ENCODE assay signal across 23 cellular contexts in the genomic region with DNA sequence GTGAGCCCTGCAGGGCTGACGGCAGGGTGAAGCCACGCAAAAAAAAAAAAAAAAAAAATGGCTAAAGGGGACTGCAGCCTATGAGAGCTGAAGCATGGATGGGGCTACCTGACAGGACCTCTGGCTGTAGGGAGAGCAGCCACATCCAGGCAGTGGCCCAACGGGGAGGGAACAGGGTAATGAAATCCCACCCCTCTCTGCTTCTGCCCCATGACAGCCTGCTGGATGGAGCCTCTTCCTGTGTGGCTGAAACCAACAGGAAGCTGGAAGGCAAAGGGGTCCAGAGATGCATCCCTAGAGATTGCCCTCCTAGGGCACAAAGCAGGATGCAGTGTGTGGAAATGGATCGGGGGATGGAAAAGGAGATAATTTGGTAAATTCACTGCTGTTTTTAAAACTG.
A peak's percentile ranks its signal among the peaks of the same experiment; 100 is the strongest.
DNase-seq lines count a peak whose midpoint lies in the region; ATAC-seq and TF ChIP-seq lines count a peak whose summit lies in the region.
"Had no signal": no experiment of that assay in that cellular context is flagged by ENCODE, and none has a peak within 500 bp of the region (broad histone marks: within the 10 kb centered on the region; RNA-seq: fewer than 3 reads in every experiment).

No MANE protein-coding gene starts in this region.

- no peak overlapping the region for H3K27ac Mint-ChIP-seq in GM23338
- H3K27ac Mint-ChIP-seq in nephron = peak overlapping the region; percentile 13 to 77 (median 53)
- H3K27ac Mint-ChIP-seq: activated CD8-positive, alpha-beta T cell treated with anti-CD3 and anti-CD28 coated beads for 36 hours; activated naive CD8-positive, alpha-beta T cell; HFFc6; stimulated activated naive CD8-positive, alpha-beta T cell treated with anti-CD3 and anti-CD28 coated beads, Interleukin-15, amount 100 ng/mL, for 72 hours had no signal

- DNase-seq in GM23338 (ENCODE audit: low spot score) = peak; percentile 45
- DNase-seq in SK-MEL-5 (ENCODE audit: low read depth, low spot score) = peak; percentile 94
- DNase-seq in left cardiac atrium = no peak
- DNase-seq in NCI-H2081 (lab: John Stamatoyannopoulos, UW) = no peak
- DNase-seq in NOMO-1 treated with dmso at 0.1 percent for 144 hours (lab: John Stamatoyannopoulos, UW; ENCODE audit: unreplicated experiment) = no peak
- no peak for DNase-seq in NK-92 (lab: John Stamatoyannopoulos, UW; ENCODE audit: unreplicated experiment)
- DNase-seq: activated CD4-positive, alpha-beta T cell treated with anti-CD3 and anti-CD28 coated beads for 1 hour; activated CD8-positive, alpha-beta T cell treated with anti-CD3 and anti-CD28 coated beads for 36 hours; aorta; HFFc6; KG1; MM.1S; naive thymus-derived CD4-positive, alpha-beta T cell; NCI-H1436; NCI-H345; NCI-H82; OCI-M1; pancreas; stimulated activated naive CD8-positive, alpha-beta T cell treated with anti-CD3 and anti-CD28 coated beads, Interleukin-15, amount 100 ng/mL, for 72 hours; T-cell had no signal

- in situ Hi-C loops in SK-MEL-5 (cut with HindIII; ENCODE audit: low pct_unique_long_range_greater_than_20kb, low sequenced_read_pairs) = no loop called here

- H3K27me3 ChIP-seq in GM23338 (ENCODE audit: insufficient read depth) = no peaks in the 10 kb centered on the region
- H3K27me3 ChIP-seq: pancreas, thyroid gland had no signal

- H3K4me1 ChIP-seq in GM23338 (ENCODE audit: insufficient read depth) = no peaks in the 10 kb centered on the region
- H3K4me1 ChIP-seq: pancreas, thyroid gland had no signal

- no peaks in the 10 kb centered on the region for H3K36me3 Mint-ChIP-seq in GM23338 (ENCODE audit: low read depth)
- no peaks in the 10 kb centered on the region for H3K36me3 Mint-ChIP-seq in nephron (ENCODE audit: low read depth)
- H3K36me3 Mint-ChIP-seq: activated naive CD8-positive, alpha-beta T cell; naive thymus-derived CD4-positive, alpha-beta T cell; T-cell had no signal

- H3K4me3 ChIP-seq in GM23338 = no peak overlapping the region
- H3K4me3 ChIP-seq: pancreas, thyroid gland had no signal

- intact Hi-C loops in left cardiac atrium (cut with DNase I) = no loop called here

- no peak overlapping the region for H3K27ac ChIP-seq in GM23338 (ENCODE audit: low read depth)
- H3K27ac ChIP-seq: pancreas, thyroid gland had no signal

- H3K4me3 Mint-ChIP-seq in GM23338 (no peak overlapping the region), nephron (peak overlapping the region in 1 of 3 experiments; percentile 28)
- H3K4me3 Mint-ChIP-seq: activated CD8-positive, alpha-beta T cell treated with anti-CD3 and anti-CD28 coated beads for 36 hours; activated naive CD8-positive, alpha-beta T cell; HFFc6; naive thymus-derived CD4-positive, alpha-beta T cell; stimulated activated naive CD8-positive, alpha-beta T cell treated with anti-CD3 and anti-CD28 coated beads, Interleukin-15, amount 100 ng/mL, for 72 hours; T-cell had no signal

- no peaks in the 10 kb centered on the region for H4K20me1 ChIP-seq in GM23338 (replicated peaks; ENCODE audit: insufficient read depth)

- ATAC-seq in GM23338 (peak; percentile 91), left cardiac atrium (peak; percentile 52 to 64)
- ATAC-seq: activated CD8-positive, alpha-beta T cell treated with anti-CD3 and anti-CD28 coated beads for 36 hours; naive thymus-derived CD4-positive, alpha-beta T cell; pancreas; stimulated activated naive CD8-positive, alpha-beta T cell treated with anti-CD3 and anti-CD28 coated beads, Interleukin-15, amount 100 ng/mL, for 72 hours; T-cell had no signal

- no peaks in the 10 kb centered on the region for H3K9me2 ChIP-seq in GM23338 (ENCODE audit: insufficient read depth)

- no peak for TF ChIP-seq CTCF in GM23338 (conservative IDR thresholded peaks at IDR 0.05; ENCODE audit: low read depth in 2 of 2)
- TF ChIP-seq CTCF in nephron (IDR thresholded peaks at IDR 0.05; ENCODE audit: unreplicated experiment in 3 of 3) = no peak

- H3F3A ChIP-seq in GM23338 (replicated peaks; ENCODE audit: low read depth) = no peaks in the 10 kb centered on the region

- H3K79me2 ChIP-seq in GM23338 (replicated peaks; ENCODE audit: insufficient read depth) = no peaks in the 10 kb centered on the region

- H3K4me1 Mint-ChIP-seq in GM23338 (peaks cover 13% of the 10 kb centered on the region), nephron (peaks cover 91% of the 10 kb centered on the region)
- H3K4me1 Mint-ChIP-seq: naive thymus-derived CD4-positive, alpha-beta T cell; stimulated activated naive CD8-positive, alpha-beta T cell treated with anti-CD3 and anti-CD28 coated beads, Interleukin-15, amount 100 ng/mL, for 72 hours; T-cell had no signal

- H3K27me3 Mint-ChIP-seq in GM23338 (ENCODE audit: insufficient read depth, low read depth, poor library complexity) (peaks cover 4% of the 10 kb centered on the region), nephron (ENCODE audit: low read depth) (peaks cover under 1% of the 10 kb centered on the region)

- no peaks in the 10 kb centered on the region for H3K36me3 ChIP-seq in GM23338 (ENCODE audit: insufficient read depth)
- H3K36me3 ChIP-seq: pancreas, thyroid gland had no signal

- H3K9me3 Mint-ChIP-seq in GM23338 (no peaks in the 10 kb centered on the region), nephron (no peaks in the 10 kb centered on the region)
- H3K9me3 Mint-ChIP-seq: activated CD8-positive, alpha-beta T cell treated with anti-CD3 and anti-CD28 coated beads for 36 hours; HFFc6; stimulated activated naive CD8-positive, alpha-beta T cell treated with anti-CD3 and anti-CD28 coated beads, Interleukin-15, amount 100 ng/mL, for 72 hours had no signal

- peak overlapping the region; percentile 18; the same call in 1 of the 2 replicates for H2AFZ ChIP-seq in GM23338

- H3K4me2 ChIP-seq in GM23338 = no peak overlapping the region

TF ChIP-seq in GM23338, 12 proteins besides CTCF, POLR2A, EP300 and RAD21:
- TF ChIP-seq JUNB (IDR thresholded peaks at IDR 0.05; ENCODE audit: unreplicated experiment) (no peak), EZH2 (IDR thresholded peaks at IDR 0.05; ENCODE audit: low read depth, unreplicated experiment) (no peak), ETS1 (IDR thresholded peaks at IDR 0.05) (no peak), POLR2AphosphoS5 (IDR thresholded peaks at IDR 0.05; ENCODE audit: low read depth) (no peak), STAT1 (IDR thresholded peaks at IDR 0.05; ENCODE audit: unreplicated experiment) (no peak), EZH2phosphoT487 (IDR thresholded peaks at IDR 0.05; ENCODE audit: unreplicated experiment) (no peak), CREB1 (CRISPR knock-in tag; IDR thresholded peaks at IDR 0.05; ENCODE audit: low read depth) (no peak)

Comparison
In these comparisons a context has a peak if more than half of its experiments do, and no peak if none do; other contexts are left out.
1. DNase-seq: peak in GM23338 (single experiment) and SK-MEL-5 (single experiment); none in left cardiac atrium (single experiment), NCI-H2081 (0 of 2), NOMO-1 treated with dmso at 0.1 percent for 144 hours (single experiment) and NK-92 (single experiment).